Comparison of ENCODE assay signal across 18 cellular contexts in the genomic region with DNA sequence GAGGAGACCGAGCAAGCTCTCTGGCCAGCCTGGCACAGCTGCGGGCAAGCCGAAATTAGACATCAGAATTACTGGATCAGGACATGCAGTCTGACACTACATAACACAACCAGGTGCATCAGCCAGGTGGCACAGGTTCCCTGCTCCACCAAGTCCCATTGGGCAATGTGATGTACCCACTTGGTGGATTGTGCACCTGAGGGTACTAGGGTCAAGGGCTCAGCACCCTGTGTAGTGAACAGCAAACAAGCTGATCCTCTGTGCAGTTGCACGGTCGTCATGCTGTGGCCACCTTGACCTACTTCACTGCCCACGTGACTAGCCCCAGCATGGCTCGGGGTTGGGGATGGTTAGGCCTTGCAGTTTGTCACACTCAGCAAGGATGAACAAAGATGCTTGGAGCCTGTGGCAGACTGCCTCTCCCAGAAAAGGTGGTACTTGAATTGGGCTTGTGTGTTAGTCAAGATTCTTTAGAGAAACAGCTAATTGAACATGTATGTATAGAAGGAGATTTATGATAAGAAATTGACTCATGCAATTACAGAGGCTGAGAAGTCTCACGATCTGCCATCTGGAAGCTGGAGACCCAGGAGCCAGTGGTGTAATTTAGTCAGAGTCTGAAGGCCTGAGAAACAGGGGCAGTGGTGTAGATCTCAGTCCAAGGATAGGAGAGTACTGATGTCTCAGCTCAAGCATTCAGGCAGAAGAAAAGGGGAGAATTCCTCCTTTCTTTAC.
"Had no signal": no experiment of that assay in that cellular context is flagged by ENCODE, and none has a peak within 500 bp of the region (broad histone marks: within the 10 kb centered on the region; RNA-seq: fewer than 3 reads in every experiment).

No MANE protein-coding gene starts in this region.

- H3K27ac Mint-ChIP-seq: activated CD8-positive, alpha-beta T cell treated with anti-CD3 and anti-CD28 coated beads, Interleukin-2, amount 10 ng/mL, durations not matched to agents 7 days and 5 days; brain; naive thymus-derived CD8-positive, alpha-beta T cell had no signal

- DNase-seq: activated CD8-positive, alpha-beta memory T cell treated with anti-CD3 and anti-CD28 coated beads, Interleukin-2, amount 50 U/mL, for 48 hours; activated CD8-positive, alpha-beta T cell treated with anti-CD3 and anti-CD28 coated beads, Interleukin-2, amount 10 ng/mL, durations not matched to agents 7 days and 5 days; activated effector memory CD4-positive, alpha-beta T cell treated with anti-CD3 and anti-CD28 coated beads, Interleukin-2, amount 50 U/mL, for 16 hours; amygdala; cerebellar nuclear complex; dermis blood vessel endothelial cell; islet precursor cell; mucosa of descending colon; naive thymus-derived CD8-positive, alpha-beta T cell; sigmoid colon; stimulated activated CD4-positive, alpha-beta T cell treated with anti-CD3 and anti-CD28 coated beads, Interleukin-12 subunit alpha, Interleukin-12 subunit beta, amount 100 ng/mL, for 4 hours; stimulated activated naive CD8-positive, alpha-beta T cell treated with anti-CD3 and anti-CD28 coated beads, Interleukin-15, Interleukin-2, amounts not matched to agents 100 U/mL and 50 U/mL, for 24 hours had no signal

- H3K27me3 Mint-ChIP-seq: activated CD4-positive, alpha-beta T cell treated with anti-CD3 and anti-CD28 coated beads for 36 hours; brain had no signal

- H3K4me1 Mint-ChIP-seq: naive thymus-derived CD8-positive, alpha-beta T cell had no signal

- H3K27ac ChIP-seq: sigmoid colon, suprapubic skin, VCaP had no signal

- H3K9me3 Mint-ChIP-seq: activated naive CD4-positive, alpha-beta T cell treated with anti-CD3 and anti-CD28 coated beads, Interleukin-2, amount 50 U/mL, for 72 hours had no signal

- ATAC-seq: activated CD8-positive, alpha-beta T cell treated with anti-CD3 and anti-CD28 coated beads, Interleukin-2, amount 10 ng/mL, durations not matched to agents 7 days and 5 days; left lobe of liver; mucosa of descending colon; naive thymus-derived CD8-positive, alpha-beta T cell had no signal

- H3K9me3 ChIP-seq: mucosa of descending colon, sigmoid colon, suprapubic skin had no signal

- H3K4me1 ChIP-seq: sigmoid colon had no signal

- H3K4me3 Mint-ChIP-seq: activated CD4-positive, alpha-beta T cell treated with anti-CD3 and anti-CD28 coated beads for 36 hours; activated CD8-positive, alpha-beta T cell treated with anti-CD3 and anti-CD28 coated beads, Interleukin-2, amount 10 ng/mL, durations not matched to agents 7 days and 5 days; brain; naive thymus-derived CD8-positive, alpha-beta T cell had no signal

- H3K36me3 Mint-ChIP-seq: activated naive CD4-positive, alpha-beta T cell treated with anti-CD3 and anti-CD28 coated beads, Interleukin-2, amount 50 U/mL, for 72 hours had no signal

- H3K4me3 ChIP-seq: mucosa of descending colon, sigmoid colon, suprapubic skin had no signal

- H3K27me3 ChIP-seq: sigmoid colon, suprapubic skin had no signal
